8 cellular contexts compared by ENCODE assay signal in genomic region chr6:128519132-128519930, GRCh38. TPM values are rescaled to one million over a fixed set of nuclear protein-coding genes. Genes with fewer than 3 reads are reported as not detected.
A peak's percentile ranks its signal among the peaks of the same experiment; 100 is the strongest.
DNase-seq lines count a peak whose midpoint lies in the region; ATAC-seq lines count a peak whose summit lies in the region.

No MANE protein-coding gene starts in this region.

- H3K9me3 Mint-ChIP-seq in memory B cell: no peaks in the 10 kb centered on the region

- H3K27ac Mint-ChIP-seq in memory B cell: no peak overlapping the region

- peaks cover 18% of the 10 kb centered on the region for H3K27me3 Mint-ChIP-seq in memory B cell

- H3K9me3 ChIP-seq in effector memory CD4-positive, alpha-beta T cell (ENCODE audit: control insufficient read depth, low read length): no peaks in the 10 kb centered on the region

- no peaks in the 10 kb centered on the region for H3K36me3 ChIP-seq in effector memory CD4-positive, alpha-beta T cell (ENCODE audit: control insufficient read depth, insufficient read depth, low read length)

- peaks cover 17% of the 10 kb centered on the region for H3K4me1 ChIP-seq in effector memory CD4-positive, alpha-beta T cell (ENCODE audit: control insufficient read depth, insufficient read depth, low read length, poor library complexity, severe bottlenecking)

- ATAC-seq in GM19023 (IDR thresholded peaks at IDR 0.05; ENCODE audit: unreplicated experiment): peak; percentile 13
- ATAC-seq in memory B cell (ENCODE audit: low read depth): no peak
- no peak for ATAC-seq in GM18519 (IDR thresholded peaks at IDR 0.05; ENCODE audit: low FRiP score, unreplicated experiment)

- peak overlapping the region; percentile 87 for H3K4me3 Mint-ChIP-seq in memory B cell

- DNase-seq in A172 (ENCODE audit: low spot score): peak; percentile 40
- peak; percentile 18 for DNase-seq in NCI-H128 (lab: John Stamatoyannopoulos, UW; ENCODE audit: unreplicated experiment)
- peak; percentile 30 to 38 for DNase-seq in activated CD4-positive, alpha-beta T cell treated with anti-CD3 and anti-CD28 coated beads, Interleukin-2, amount 50 U/mL, for 48 hours
- no peak for DNase-seq in effector memory CD4-positive, alpha-beta T cell
- no peak for DNase-seq in memory B cell (ENCODE audit: low spot score in 2 of 2)
- peak; percentile 7 for DNase-seq in stimulated activated CD8-positive, alpha-beta memory T cell treated with anti-CD3 and anti-CD28 coated beads, Interleukin-4, amount 100 ng/mL, for 24 hours (ENCODE audit: low read depth)

- no peaks in the 10 kb centered on the region for H3K36me3 Mint-ChIP-seq in memory B cell

- peak overlapping the region; percentile 68 for H3K4me3 ChIP-seq in effector memory CD4-positive, alpha-beta T cell (ENCODE audit: insufficient read depth, low read depth, low read length, poor library complexity, severe bottlenecking)

- H3K27ac ChIP-seq in effector memory CD4-positive, alpha-beta T cell (ENCODE audit: insufficient read depth, low read length, poor library complexity, severe bottlenecking): no peak overlapping the region

- H3K4me1 Mint-ChIP-seq in memory B cell: peaks cover 14% of the 10 kb centered on the region

- peaks cover 38% of the 10 kb centered on the region for H3K27me3 ChIP-seq in effector memory CD4-positive, alpha-beta T cell (replicated peaks; ENCODE audit: control insufficient read depth, insufficient read depth, low read length, poor library complexity, severe bottlenecking)

RNA-seq across cellular contexts. Expression of gene PTPRK, which starts 1.1 kb away (rescaled TPM):
- 41.8 and 44.1 TPM in 2 replicates for total RNA-seq in A172 (2014; rRNA removed; shearing (Covaris generic))

Comparison
In these comparisons a context has a peak if more than half of its experiments do, and no peak if none do; other contexts are left out.
1. DNase-seq: peak in A172 (single experiment), NCI-H128 (single experiment), activated CD4-positive, alpha-beta T cell treated with anti-CD3 and anti-CD28 coated beads, Interleukin-2, amount 50 U/mL, for 48 hours (2 of 2) and stimulated activated CD8-positive, alpha-beta memory T cell treated with anti-CD3 and anti-CD28 coated beads, Interleukin-4, amount 100 ng/mL, for 24 hours (single experiment); none in effector memory CD4-positive, alpha-beta T cell (0 of 3) and memory B cell (0 of 2).